ENCODE assay signal across 10 cellular contexts in the genomic region with DNA sequence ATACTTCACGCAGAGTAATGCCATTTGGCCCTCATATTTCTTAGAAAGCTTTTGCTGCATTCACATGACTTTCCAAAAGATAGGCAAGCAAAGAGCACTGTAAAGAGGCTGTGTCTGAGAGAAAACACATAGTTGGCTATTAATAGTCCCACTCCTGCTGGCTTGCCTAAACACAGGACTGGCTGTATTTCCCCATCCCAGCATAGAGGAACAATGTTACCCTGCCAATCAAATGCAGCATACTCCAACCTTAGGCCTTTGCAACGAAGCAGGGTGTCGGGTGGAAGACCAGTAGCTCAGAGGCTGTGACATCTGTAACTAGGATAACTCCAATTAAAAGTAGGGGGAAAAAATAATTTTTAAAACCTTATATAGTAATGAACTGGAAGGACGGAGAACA.
DNase-seq lines count a peak whose midpoint lies in the region; ATAC-seq and TF ChIP-seq lines count a peak whose summit lies in the region.
"Had no signal": no experiment of that assay in that cellular context is flagged by ENCODE, and none has a peak within 500 bp of the region (broad histone marks: within the 10 kb centered on the region; RNA-seq: fewer than 3 reads in every experiment).

No MANE protein-coding gene starts in this region.

- peak overlapping the region; percentile 77 for H3K27ac ChIP-seq in caudate nucleus (ENCODE audit: low read depth, low read length)
- H3K27ac ChIP-seq in left lung: peak overlapping the region in 1 of 2 donors; percentile 23

- no peak overlapping the region for H3K4me3 ChIP-seq in left lung

- intact Hi-C loops in left lung (cut with DNase I): no loop called here

- ATAC-seq in left lung: peak; percentile 96
- ATAC-seq: activated CD8-positive, alpha-beta T cell treated with anti-CD3 and anti-CD28 coated beads for 36 hours had no signal

- H3K9me3 ChIP-seq in left lung: no peaks in the 10 kb centered on the region

- no peak for TF ChIP-seq CTCF in left lung (IDR thresholded peaks at IDR 0.05)

- H3K36me3 ChIP-seq in left lung: no peaks in the 10 kb centered on the region

- no peaks in the 10 kb centered on the region for H3K4me1 ChIP-seq in left lung

- DNase-seq in NCI-H2171 (lab: John Stamatoyannopoulos, UW): peak; percentile 67
- DNase-seq in caudate nucleus (lab: John Stamatoyannopoulos, UW): peak in 9 of 61 donors; percentile 15 to 43 (median 23)
- no peak for DNase-seq in left lung
- DNase-seq in superior temporal gyrus (ENCODE audit: extremely low spot score): peak; percentile 44
- DNase-seq in central memory CD4-positive, alpha-beta T cell: no peak
- DNase-seq in amniotic stem cell (lab: John Stamatoyannopoulos, UW): no peak
- DNase-seq in AG20443 (ENCODE audit: low spot score): no peak
- DNase-seq in stimulated activated CD4-positive, alpha-beta T cell treated with anti-CD3 and anti-CD28 coated beads, Interleukin-1b, Interleukin-23, amount 100 ng/mL, for 48 hours: no peak
- DNase-seq: activated CD8-positive, alpha-beta T cell treated with anti-CD3 and anti-CD28 coated beads for 36 hours; COR-L47 had no signal

- no peaks in the 10 kb centered on the region for H3K27me3 ChIP-seq in left lung

Comparison
In these comparisons a context has a peak if more than half of its experiments do, and no peak if none do; other contexts are left out.
1. DNase-seq: peak in NCI-H2171 (single experiment) and superior temporal gyrus (single experiment); none in left lung (0 of 2), central memory CD4-positive, alpha-beta T cell (single experiment), amniotic stem cell (single experiment), AG20443 (single experiment) and stimulated activated CD4-positive, alpha-beta T cell treated with anti-CD3 and anti-CD28 coated beads, Interleukin-1b, Interleukin-23, amount 100 ng/mL, for 48 hours (single experiment).